16 cellular contexts compared by ENCODE assay signal in the genomic region with DNA sequence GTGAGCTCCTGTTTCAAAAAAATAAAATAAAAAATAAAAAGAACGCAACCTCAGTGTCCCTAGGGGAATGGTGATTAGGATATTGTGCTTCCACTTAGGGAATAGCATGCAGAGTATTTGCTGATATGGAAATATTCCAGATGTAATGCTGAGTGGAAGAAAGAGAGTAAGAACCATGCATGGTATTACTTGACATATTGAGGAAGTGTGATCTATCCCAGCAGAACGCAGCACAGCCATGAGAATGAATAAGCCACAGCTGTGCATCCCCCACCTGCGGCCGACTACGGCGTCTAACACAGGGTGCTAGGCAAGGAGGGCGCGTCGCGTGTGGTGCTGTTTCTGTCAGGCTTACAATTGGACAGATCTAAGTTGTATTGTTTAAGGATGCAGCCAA. TPM values are rescaled to one million over a fixed set of nuclear protein-coding genes. Genes with fewer than 3 reads are reported as not detected.
DNase-seq lines count a peak whose midpoint lies in the region; ATAC-seq, FAIRE-seq and TF ChIP-seq lines count a peak whose summit lies in the region.
"Had no signal": no experiment of that assay in that cellular context is flagged by ENCODE, and none has a peak within 500 bp of the region (broad histone marks: within the 10 kb centered on the region; RNA-seq: fewer than 3 reads in every experiment).

No MANE protein-coding gene starts in this region.

- no TSS peak for BruUV-seq in OCI-LY7 (replicated peaks; lab: Mats Ljungman, UMichigan)

- H2AFZ ChIP-seq in OCI-LY7 (ENCODE audit: low read length): no peak overlapping the region

- H3K9me3 ChIP-seq in colonic mucosa: no peaks in the 10 kb centered on the region
- H3K9me3 ChIP-seq in small intestine (ENCODE audit: control insufficient read depth, low read depth): no peaks in the 10 kb centered on the region
- no peaks in the 10 kb centered on the region for H3K9me3 ChIP-seq in OCI-LY7 (ENCODE audit: low read length)

- WGBS in small intestine, 3 donors: 81 to 88% (median 83%) methylated on average over 10 of the region's 10 CpGs

- DNase-seq in LHCN-M2 (ENCODE audit: low read depth): peak; percentile 31
- DNase-seq in colonic mucosa: no peak
- DNase-seq in hepatic stellate cell (ENCODE audit: low spot score): peak; percentile 44
- no peak for DNase-seq in small intestine
- no peak for DNase-seq in OCI-LY7 (ENCODE audit: low spot score)
- DNase-seq in NCI-H146 treated with DMSO at 0.1 percent for 48 hours (lab: John Stamatoyannopoulos, UW; ENCODE audit: unreplicated experiment): no peak
- DNase-seq: activated CD8-positive, alpha-beta T cell treated with anti-CD3 and anti-CD28 coated beads, Interleukin-2, amount 10 ng/mL, durations not matched to agents 7 days and 5 days; MM.1S; NCI-H2029; nephron progenitor cell; SHP77; trophoblast cell had no signal

- H4K20me1 ChIP-seq in OCI-LY7 (ENCODE audit: insufficient read depth, low read length): peaks cover 9% of the 10 kb centered on the region

- intact Hi-C loops in colonic mucosa (cut with DNase I) (no loop called here), OCI-LY7 (cut with micrococcal nuclease; ENCODE audit: unreplicated experiment) (no loop called here)

- H3K27ac ChIP-seq in colonic mucosa (peak overlapping the region; percentile 57), small intestine (ENCODE audit: low read depth in 1 of 2, low read length in 1 of 2) (peak overlapping the region; percentile 76 to 79), OCI-LY7 (ENCODE audit: low read depth, low read length, poor library complexity, severe bottlenecking) (no peak overlapping the region)

- H3K27me3 ChIP-seq in colonic mucosa: no peaks in the 10 kb centered on the region
- H3K27me3 ChIP-seq in small intestine (ENCODE audit: control insufficient read depth in 2 of 2, insufficient read depth in 2 of 2, low read length in 2 of 2): no peaks in the 10 kb centered on the region

- no peak for ATAC-seq in HG03378 (IDR thresholded peaks at IDR 0.05; ENCODE audit: unreplicated experiment)
- ATAC-seq in HG03097 (IDR thresholded peaks at IDR 0.05; ENCODE audit: low FRiP score, unreplicated experiment): no peak
- ATAC-seq: activated CD8-positive, alpha-beta T cell treated with anti-CD3 and anti-CD28 coated beads, Interleukin-2, amount 10 ng/mL, durations not matched to agents 7 days and 5 days; esophagus mucosa had no signal

- TF ChIP-seq CTCF in colonic mucosa (IDR thresholded peaks at IDR 0.05) (no peak), OCI-LY7 (conservative IDR thresholded peaks at IDR 0.05; ENCODE audit: low read length) (no peak)

- peaks cover 26% of the 10 kb centered on the region; the same call in 1 of the 2 replicates for H3K79me2 ChIP-seq in OCI-LY7 (ENCODE audit: insufficient read depth, low read depth, low read length)

- no peak for FAIRE-seq in small intestine (lab: Jason Lieb, UNC)
- FAIRE-seq: islet of Langerhans had no signal

- H3K4me1 ChIP-seq in colonic mucosa (peaks cover 17% of the 10 kb centered on the region), small intestine (ENCODE audit: control insufficient read depth in 2 of 2, insufficient read depth in 1 of 2, low read depth in 1 of 2, low read length in 1 of 2) (peaks cover 2 to 4% of the 10 kb centered on the region in 2 donors), OCI-LY7 (ENCODE audit: insufficient read depth, low read length, poor library complexity, severe bottlenecking) (no peaks in the 10 kb centered on the region)

- CTCF ChIA-PET in OCI-LY7 (lab: Charles Lee; ENCODE audit: unreplicated experiment): no interaction called here

- no peak overlapping the region for H3K4me2 ChIP-seq in OCI-LY7 (ENCODE audit: low read length)

- peak overlapping the region in 1 of 2 donors; percentile 80 for H3K9ac ChIP-seq in colonic mucosa (ENCODE audit: low read depth in 2 of 2, low read length in 2 of 2)

- H3K36me3 ChIP-seq in colonic mucosa (no peaks in the 10 kb centered on the region), small intestine (ENCODE audit: control insufficient read depth in 2 of 2, insufficient read depth in 2 of 2, low read length in 2 of 2) (peaks cover 3 to 7% of the 10 kb centered on the region in 2 donors), OCI-LY7 (ENCODE audit: insufficient read depth, low read length) (peaks cover 98% of the 10 kb centered on the region)

- H3K4me3 ChIP-seq in colonic mucosa (no peak overlapping the region), small intestine (ENCODE audit: low read depth in 1 of 2, low read length in 2 of 2) (no peak overlapping the region), OCI-LY7 (ENCODE audit: low read depth, low read length, poor library complexity, severe bottlenecking) (no peak overlapping the region)

- no peaks in the 10 kb centered on the region for H3K9me2 ChIP-seq in OCI-LY7 (ENCODE audit: insufficient read depth, low read length)

- POLR2A ChIA-PET in OCI-LY7 (lab: Charles Lee): interaction anchor here (1.1 kb wide), 1 partner anchor 18 kb away, joined by 5 read pairs; no protein-coding TSS in a partner anchor

RNA-seq across cellular contexts. Expression of a gene that starts 49.5 kb away (rescaled TPM):
- 24.8 and 31.5 TPM in 2 replicates for total RNA-seq in LHCN-M2 (2014; rRNA removed)
- polyA plus RNA-seq in LHCN-M2 (2012): 22.7 TPM
- 10 to 100 TPM; 34.8 to 44.5 TPM for total RNA-seq in colonic mucosa
- 10 to 100 TPM; 11.6 to 18.8 (median 17.2) TPM for polyA plus RNA-seq in small intestine
- total RNA-seq in OCI-LY7 (2014; rRNA removed; shearing (Covaris generic)): 62.4 and 76.2 TPM in 2 replicates
- 144 and 148 TPM in 2 replicates for total RNA-seq in OCI-LY7 (2022)

Comparison
In these comparisons a context has a peak if more than half of its experiments do, and no peak if none do; other contexts are left out.
1. DNase-seq: peak in LHCN-M2 (single experiment) and hepatic stellate cell (single experiment); none in colonic mucosa (single experiment), small intestine (single experiment), OCI-LY7 (single experiment) and NCI-H146 treated with DMSO at 0.1 percent for 48 hours (single experiment).